In genomic region chr2:37771600-37772088, GRCh38 we compare ENCODE assay signal across 16 cellular contexts.
DNase-seq lines count a peak whose midpoint lies in the region; ATAC-seq and TF ChIP-seq lines count a peak whose summit lies in the region.
"Had no signal": no experiment of that assay in that cellular context is flagged by ENCODE, and none has a peak within 500 bp of the region (broad histone marks: within the 10 kb centered on the region; RNA-seq: fewer than 3 reads in every experiment).

No MANE protein-coding gene starts in this region.

- no peaks in the 10 kb centered on the region for H3K79me1 ChIP-seq in mesenchymal stem cell (replicated peaks; ENCODE audit: low read length, poor library complexity, severe bottlenecking)

- DNase-seq in GM04504 (ENCODE audit: low read depth): peak; percentile 48
- DNase-seq in amniotic epithelial cell (ENCODE audit: low read depth): peak; percentile 96
- peak; percentile 83 for DNase-seq in mesenchymal stem cell
- DNase-seq in hepatocyte (ENCODE audit: low spot score): no peak
- DNase-seq in pons (ENCODE audit: low spot score): no peak
- DNase-seq: activated CD8-positive, alpha-beta memory T cell treated with anti-CD3 and anti-CD28 coated beads for 24 hours; caudate nucleus; CD4-positive, alpha-beta memory T cell; NCI-H1417 treated with DMSO at 0.1 percent for 48 hours; NCI-H748 treated with DMSO at 0.1 percent for 48 hours; SHP77; stimulated activated CD4-positive, alpha-beta T cell treated with anti-CD3 and anti-CD28 coated beads, Interleukin-4, amount 100 ng/mL, for 24 hours; stimulated activated naive CD4-positive, alpha-beta T cell had no signal

- peaks cover 8% of the 10 kb centered on the region for H3K9me3 Mint-ChIP-seq in stimulated activated memory B cell treated with anti-CD40 and anti-IgM and Interleukin-4, amounts not matched to agents 10 μg/mL and 1 μg/mL and 100 μg/mL, for 72 hours

- peak overlapping the region; percentile 80 for H2AK5ac ChIP-seq in mesenchymal stem cell (ENCODE audit: low read length, severe bottlenecking)

- no peaks in the 10 kb centered on the region for H3K27me3 Mint-ChIP-seq in stimulated activated memory B cell treated with anti-CD40 and anti-IgM and Interleukin-4, amounts not matched to agents 10 μg/mL and 1 μg/mL and 100 μg/mL, for 72 hours

- H3K36me3 Mint-ChIP-seq in stimulated activated memory B cell treated with anti-CD40 and anti-IgM and Interleukin-4, amounts not matched to agents 10 μg/mL and 1 μg/mL and 100 μg/mL, for 72 hours: peaks cover 5% of the 10 kb centered on the region

- H3K4me2 ChIP-seq in mesenchymal stem cell (ENCODE audit: low read length, poor library complexity, severe bottlenecking) (no peak overlapping the region), hepatocyte (no peak overlapping the region)

- peak overlapping the region; percentile 15 for H2BK5ac ChIP-seq in mesenchymal stem cell (ENCODE audit: low read depth, low read length, poor library complexity, severe bottlenecking)

- no peak for TF ChIP-seq CTCF in hepatocyte (IDR thresholded peaks at IDR 0.05; ENCODE audit: poor library complexity)

- H3K79me2 ChIP-seq in hepatocyte: no peaks in the 10 kb centered on the region

- no peaks in the 10 kb centered on the region for H3K9me2 ChIP-seq in hepatocyte (replicated peaks; ENCODE audit: insufficient read depth)

- peak overlapping the region; percentile 34 for H2BK15ac ChIP-seq in mesenchymal stem cell (ENCODE audit: low read depth, poor library complexity, severe bottlenecking)

- peak overlapping the region; percentile 65 for H2BK120ac ChIP-seq in mesenchymal stem cell (ENCODE audit: low read depth, low read length)

- H2AFZ ChIP-seq in mesenchymal stem cell (ENCODE audit: low read depth, low read length): no peak overlapping the region
- no peak overlapping the region for H2AFZ ChIP-seq in hepatocyte

- H3K4me1 Mint-ChIP-seq in stimulated activated memory B cell treated with anti-CD40 and anti-IgM and Interleukin-4, amounts not matched to agents 10 μg/mL and 1 μg/mL and 100 μg/mL, for 72 hours: no peaks in the 10 kb centered on the region

- no peak overlapping the region for H3K9ac ChIP-seq in mesenchymal stem cell (ENCODE audit: low read length)

- H3K9me3 ChIP-seq in mesenchymal stem cell (ENCODE audit: control insufficient read depth, low read length): no peaks in the 10 kb centered on the region
- no peaks in the 10 kb centered on the region for H3K9me3 ChIP-seq in hepatocyte (ENCODE audit: low read depth)

- H3K23ac ChIP-seq in mesenchymal stem cell (ENCODE audit: low read length in 2 of 2): no peak overlapping the region

- H3K27ac Mint-ChIP-seq in stimulated activated memory B cell treated with anti-CD40 and anti-IgM and Interleukin-4, amounts not matched to agents 10 μg/mL and 1 μg/mL and 100 μg/mL, for 72 hours: no peak overlapping the region

- no peaks in the 10 kb centered on the region for H4K20me1 ChIP-seq in hepatocyte (ENCODE audit: insufficient read depth, poor library complexity, severe bottlenecking)

- H3K4me3 Mint-ChIP-seq in stimulated activated memory B cell treated with anti-CD40 and anti-IgM and Interleukin-4, amounts not matched to agents 10 μg/mL and 1 μg/mL and 100 μg/mL, for 72 hours: no peak overlapping the region
- H3K4me3 Mint-ChIP-seq: CD4-positive, alpha-beta memory T cell had no signal

- peak; percentile 25 for ATAC-seq in stimulated activated memory B cell treated with anti-CD40 and anti-IgM and Interleukin-4, amounts not matched to agents 10 μg/mL and 1 μg/mL and 100 μg/mL, for 72 hours
- ATAC-seq in HG03439 (IDR thresholded peaks at IDR 0.05; ENCODE audit: unreplicated experiment) (no peak), HG02884 (IDR thresholded peaks at IDR 0.05; ENCODE audit: unreplicated experiment) (no peak)

- H3K27ac ChIP-seq in mesenchymal stem cell (ENCODE audit: low read length, poor library complexity, severe bottlenecking) (peak overlapping the region; percentile 2), hepatocyte (no peak overlapping the region)

- peak overlapping the region; percentile 40 for H4K91ac ChIP-seq in mesenchymal stem cell (ENCODE audit: low read length)

- no peak overlapping the region for H3K4me3 ChIP-seq in mesenchymal stem cell (ENCODE audit: insufficient read depth in 1 of 2, low read depth in 1 of 2, low read length in 2 of 2)
- H3K4me3 ChIP-seq in hepatocyte: no peak overlapping the region

- peak overlapping the region in 1 of 2 experiments; percentile 77 for H3K4ac ChIP-seq in mesenchymal stem cell (ENCODE audit: low read depth in 1 of 2, low read length in 2 of 2)

- peak overlapping the region; percentile 91 to 94 for H2BK12ac ChIP-seq in mesenchymal stem cell (ENCODE audit: low read length in 2 of 2)

- no peaks in the 10 kb centered on the region for H3K27me3 ChIP-seq in mesenchymal stem cell (ENCODE audit: control insufficient read depth in 1 of 2, insufficient read depth in 1 of 2, low read length in 2 of 2)
- H3K27me3 ChIP-seq in hepatocyte: no peaks in the 10 kb centered on the region

- peaks cover 24% of the 10 kb centered on the region for H3K4me1 ChIP-seq in mesenchymal stem cell (ENCODE audit: control insufficient read depth, insufficient read depth, low read depth, low read length)
- H3K4me1 ChIP-seq in hepatocyte (ENCODE audit: insufficient read depth): peaks cover 18% of the 10 kb centered on the region

- H3K18ac ChIP-seq in mesenchymal stem cell (ENCODE audit: low read depth in 1 of 2, low read length in 2 of 2): peak overlapping the region; percentile 57 to 93

- H4K8ac ChIP-seq in mesenchymal stem cell (ENCODE audit: low read length): peak overlapping the region; percentile 92

- H3K36me3 ChIP-seq in mesenchymal stem cell (ENCODE audit: control insufficient read depth in 1 of 2, insufficient read depth in 2 of 2, low read depth in 1 of 2, low read length in 2 of 2): no peaks in the 10 kb centered on the region
- no peaks in the 10 kb centered on the region for H3K36me3 ChIP-seq in hepatocyte (replicated peaks; ENCODE audit: insufficient read depth, low read depth)

- peak overlapping the region in 1 of 2 experiments; percentile 61 for H3K14ac ChIP-seq in mesenchymal stem cell (ENCODE audit: low read length in 2 of 2)

- 13% methylated on average over 3 of the region's 3 CpGs for WGBS in mesenchymal stem cell
- WGBS in hepatocyte (ENCODE audit: low lambda C conversion rate, missing lambda C conversion rate): 41% methylated on average over 3 of the region's 3 CpGs

Comparison
In these comparisons a context has a peak if more than half of its experiments do, and no peak if none do; other contexts are left out.
1. DNase-seq: peak in GM04504 (single experiment), amniotic epithelial cell (single experiment) and mesenchymal stem cell (single experiment); none in hepatocyte (single experiment) and pons (single experiment).